Comparison of ENCODE assay signal across 25 cellular contexts in genomic region chr1:93468681-93469080, GRCh38.
"Had no signal": no experiment of that assay in that cellular context is flagged by ENCODE, and none has a peak within 500 bp of the region (broad histone marks: within the 10 kb centered on the region; RNA-seq: fewer than 3 reads in every experiment).

No MANE protein-coding gene starts in this region.

- H3K4me3 Mint-ChIP-seq: effector memory CD8-positive, alpha-beta T cell; immature natural killer cell; memory B cell; naive B cell; nephron progenitor cell; stimulated activated effector memory CD8-positive, alpha-beta T cell treated with anti-CD3 and anti-CD28 coated beads, Interleukin-12 subunit alpha, Interleukin-12 subunit beta, amount 100 ng/mL, for 72 hours had no signal

- FAIRE-seq: endometrium, kidney had no signal

- H3K27ac ChIP-seq: colonic mucosa, esophagus squamous epithelium, prostate gland, right atrium auricular region, stomach, vagina had no signal

- DNase-seq: colonic mucosa; dermis blood vessel endothelial cell; effector memory CD8-positive, alpha-beta T cell; erythroblast; esophagus squamous epithelium; foreskin melanocyte; hypothalamus; immature natural killer cell; kidney; naive B cell; nephron progenitor cell; nucleus accumbens; stimulated activated CD4-positive, alpha-beta T cell treated with anti-CD3 and anti-CD28 coated beads, Interleukin-2, amount 100 ng/mL, for 24 hours; stimulated activated CD4-positive, alpha-beta T cell treated with anti-CD3 and anti-CD28 coated beads, Interleukin-4, amount 100 ng/mL, for 24 hours; stimulated activated naive CD4-positive, alpha-beta T cell treated with Interleukin-2 at 50 U/mL for 16 hours; stomach; thyroid gland; trophoblast cell had no signal

- H3K27me3 Mint-ChIP-seq: memory B cell, naive B cell had no signal

- H3K9me3 ChIP-seq: colonic mucosa, prostate gland, right atrium auricular region, stomach, thyroid gland, vagina had no signal

- H3K4me1 ChIP-seq: colonic mucosa had no signal

- H3K4me1 Mint-ChIP-seq: immature natural killer cell; nephron progenitor cell; stimulated activated effector memory CD8-positive, alpha-beta T cell treated with anti-CD3 and anti-CD28 coated beads, Interleukin-12 subunit alpha, Interleukin-12 subunit beta, amount 100 ng/mL, for 72 hours had no signal

- H3K36me3 Mint-ChIP-seq: immature natural killer cell; stimulated activated effector memory CD8-positive, alpha-beta T cell treated with anti-CD3 and anti-CD28 coated beads, Interleukin-12 subunit alpha, Interleukin-12 subunit beta, amount 100 ng/mL, for 72 hours had no signal

- H3K4me3 ChIP-seq: colonic mucosa, esophagus squamous epithelium, lung, prostate gland, right atrium auricular region, stomach, thyroid gland, vagina had no signal

- H3K9me3 Mint-ChIP-seq: stimulated activated effector memory CD8-positive, alpha-beta T cell treated with anti-CD3 and anti-CD28 coated beads, Interleukin-12 subunit alpha, Interleukin-12 subunit beta, amount 100 ng/mL, for 72 hours had no signal

- H3K27ac Mint-ChIP-seq: effector memory CD8-positive, alpha-beta T cell; immature natural killer cell; memory B cell; naive B cell; nephron progenitor cell; stimulated activated effector memory CD8-positive, alpha-beta T cell treated with anti-CD3 and anti-CD28 coated beads, Interleukin-12 subunit alpha, Interleukin-12 subunit beta, amount 100 ng/mL, for 72 hours had no signal

- H3K27me3 ChIP-seq: colonic mucosa, esophagus squamous epithelium, right atrium auricular region, stomach, thyroid gland, vagina had no signal

- H3K36me3 ChIP-seq: colonic mucosa, esophagus squamous epithelium, prostate gland, right atrium auricular region, stomach, thyroid gland, vagina had no signal
